1 cellular context compared by ENCODE assay signal in the genomic region with DNA sequence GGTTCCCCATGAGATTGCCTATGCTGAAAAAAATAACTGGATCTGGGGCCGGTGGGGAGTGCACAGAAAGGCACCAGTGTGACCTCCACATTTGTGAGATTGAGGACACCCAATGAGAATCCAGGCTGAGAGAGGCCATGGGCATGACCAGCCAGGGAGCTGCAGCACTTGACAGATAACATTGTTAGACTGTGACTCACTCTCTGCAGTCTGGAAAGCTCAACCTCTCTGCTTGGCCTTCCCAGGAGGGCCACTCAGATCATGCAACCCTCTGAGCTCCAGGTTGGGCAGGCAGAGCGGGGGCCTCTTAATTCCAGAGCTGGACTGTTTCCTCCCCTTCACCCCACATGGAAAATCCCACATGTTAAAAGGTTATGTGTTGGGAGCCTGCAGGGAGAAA.
A peak's percentile ranks its signal among the peaks of the same experiment; 100 is the strongest.
TF ChIP-seq lines count a peak whose summit lies in the region.

No MANE protein-coding gene starts in this region.

TF ChIP-seq in K562, 482 proteins besides CTCF, POLR2A, EP300 and RAD21 (continued from another document):
- TF ChIP-seq, protein P1, sequence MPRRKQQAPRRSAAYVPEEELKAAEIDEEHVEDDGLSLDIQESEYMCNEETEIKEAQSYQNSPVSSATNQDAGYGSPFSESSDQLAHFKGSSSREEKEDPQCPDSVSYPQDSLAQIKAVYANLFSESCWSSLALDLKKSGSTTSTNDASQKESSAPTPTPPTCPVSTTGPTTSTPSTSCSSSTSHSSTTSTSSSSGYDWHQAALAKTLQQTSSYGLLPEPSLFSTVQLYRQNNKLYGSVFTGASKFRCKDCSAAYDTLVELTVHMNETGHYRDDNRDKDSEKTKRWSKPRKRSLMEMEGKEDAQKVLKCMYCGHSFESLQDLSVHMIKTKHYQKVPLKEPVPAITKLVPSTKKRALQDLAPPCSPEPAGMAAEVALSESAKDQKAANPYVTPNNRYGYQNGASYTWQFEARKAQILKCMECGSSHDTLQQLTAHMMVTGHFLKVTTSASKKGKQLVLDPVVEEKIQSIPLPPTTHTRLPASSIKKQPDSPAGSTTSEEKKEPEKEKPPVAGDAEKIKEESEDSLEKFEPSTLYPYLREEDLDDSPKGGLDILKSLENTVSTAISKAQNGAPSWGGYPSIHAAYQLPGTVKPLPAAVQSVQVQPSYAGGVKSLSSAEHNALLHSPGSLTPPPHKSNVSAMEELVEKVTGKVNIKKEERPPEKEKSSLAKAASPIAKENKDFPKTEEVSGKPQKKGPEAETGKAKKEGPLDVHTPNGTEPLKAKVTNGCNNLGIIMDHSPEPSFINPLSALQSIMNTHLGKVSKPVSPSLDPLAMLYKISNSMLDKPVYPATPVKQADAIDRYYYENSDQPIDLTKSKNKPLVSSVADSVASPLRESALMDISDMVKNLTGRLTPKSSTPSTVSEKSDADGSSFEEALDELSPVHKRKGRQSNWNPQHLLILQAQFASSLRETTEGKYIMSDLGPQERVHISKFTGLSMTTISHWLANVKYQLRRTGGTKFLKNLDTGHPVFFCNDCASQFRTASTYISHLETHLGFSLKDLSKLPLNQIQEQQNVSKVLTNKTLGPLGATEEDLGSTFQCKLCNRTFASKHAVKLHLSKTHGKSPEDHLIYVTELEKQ (CRISPR knock-in tag; IDR thresholded peaks at IDR 0.05): no peak
- no peak for TF ChIP-seq LARP7 (IDR thresholded peaks at IDR 0.05)
- peak; percentile 79; the same call in 1 of the 2 replicates for TF ChIP-seq JUN (IDR thresholded peaks at IDR 0.05; ENCODE audit: borderline replicate concordance, low read depth, low read length)
- no peak for TF ChIP-seq JUN (CRISPR knock-in tag; IDR thresholded peaks at IDR 0.05; ENCODE audit: borderline replicate concordance)
- no peak for TF ChIP-seq STAT5B (CRISPR knock-in tag; IDR thresholded peaks at IDR 0.05)
- peak; percentile 62; the same call in 1 of the 2 replicates for TF ChIP-seq SMARCA4 (IDR thresholded peaks at IDR 0.05)
- 0 out of 2 replicates have a peak, but pooled peaks have one; percentile 45 for TF ChIP-seq SMARCE1 (IDR thresholded peaks at IDR 0.05)
- TF ChIP-seq NCOA2 (IDR thresholded peaks at IDR 0.05; ENCODE audit: partially characterized antibody in 2 of 2): no peak
- peak; percentile 86 to 98 for TF ChIP-seq TEAD1 (CRISPR knock-in tag; IDR thresholded peaks at IDR 0.05)
- TF ChIP-seq CEBPB (tag; IDR thresholded peaks at IDR 0.05): no peak
- peak; percentile 95 for TF ChIP-seq JUND (IDR thresholded peaks at IDR 0.05; ENCODE audit: borderline replicate concordance, low read depth, low read length)
- TF ChIP-seq JUND (tag; IDR thresholded peaks at IDR 0.05; ENCODE audit: borderline replicate concordance, low read depth, low read length): peak; percentile 90; the same call in 2 of the 3 replicates
- peak; percentile 86 for TF ChIP-seq TEAD2 (tag; IDR thresholded peaks at IDR 0.05)
- peak; percentile 50; the same call in 1 of the 2 replicates for TF ChIP-seq CBFA2T3 (IDR thresholded peaks at IDR 0.05)
- peak; percentile 54; the same call in 1 of the 2 replicates for TF ChIP-seq ARID1B (IDR thresholded peaks at IDR 0.05)
- TF ChIP-seq NCOR1 (IDR thresholded peaks at IDR 0.05): peak; percentile 67
- TF ChIP-seq SMAD4 (CRISPR knock-in tag; conservative IDR thresholded peaks at IDR 0.05): peak; percentile 98
- TF ChIP-seq CREM (IDR thresholded peaks at IDR 0.05; ENCODE audit: low read depth): 0 out of 2 replicates have a peak, but pooled peaks have one; percentile 31
- TF ChIP-seq, protein P2, sequence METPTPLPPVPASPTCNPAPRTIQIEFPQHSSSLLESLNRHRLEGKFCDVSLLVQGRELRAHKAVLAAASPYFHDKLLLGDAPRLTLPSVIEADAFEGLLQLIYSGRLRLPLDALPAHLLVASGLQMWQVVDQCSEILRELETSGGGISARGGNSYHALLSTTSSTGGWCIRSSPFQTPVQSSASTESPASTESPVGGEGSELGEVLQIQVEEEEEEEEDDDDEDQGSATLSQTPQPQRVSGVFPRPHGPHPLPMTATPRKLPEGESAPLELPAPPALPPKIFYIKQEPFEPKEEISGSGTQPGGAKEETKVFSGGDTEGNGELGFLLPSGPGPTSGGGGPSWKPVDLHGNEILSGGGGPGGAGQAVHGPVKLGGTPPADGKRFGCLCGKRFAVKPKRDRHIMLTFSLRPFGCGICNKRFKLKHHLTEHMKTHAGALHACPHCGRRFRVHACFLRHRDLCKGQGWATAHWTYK (CRISPR knock-in tag; IDR thresholded peaks at IDR 0.05): no peak
- 0 out of 4 replicates have a peak, but pooled peaks of 1 of the 2 experiments have one; percentile 26 for TF ChIP-seq TBL1XR1 (IDR thresholded peaks at IDR 0.05; ENCODE audit: low read length in 2 of 2)
- 0 out of 2 replicates have a peak, but pooled peaks have one; percentile 25 for TF ChIP-seq TCF3 (CRISPR knock-in tag; IDR thresholded peaks at IDR 0.05)
- 0 out of 4 replicates have a peak, but pooled peaks of 1 of the 2 experiments have one; percentile 25 for TF ChIP-seq KDM1A (IDR thresholded peaks at IDR 0.05)
- 0 out of 2 replicates have a peak, but pooled peaks have one; percentile 5 for TF ChIP-seq CBFA2T2 (conservative IDR thresholded peaks at IDR 0.05)
- TF ChIP-seq FOS (IDR thresholded peaks at IDR 0.05; ENCODE audit: extremely low read depth, insufficient read length): peak; percentile 36
- TF ChIP-seq, protein P3, sequence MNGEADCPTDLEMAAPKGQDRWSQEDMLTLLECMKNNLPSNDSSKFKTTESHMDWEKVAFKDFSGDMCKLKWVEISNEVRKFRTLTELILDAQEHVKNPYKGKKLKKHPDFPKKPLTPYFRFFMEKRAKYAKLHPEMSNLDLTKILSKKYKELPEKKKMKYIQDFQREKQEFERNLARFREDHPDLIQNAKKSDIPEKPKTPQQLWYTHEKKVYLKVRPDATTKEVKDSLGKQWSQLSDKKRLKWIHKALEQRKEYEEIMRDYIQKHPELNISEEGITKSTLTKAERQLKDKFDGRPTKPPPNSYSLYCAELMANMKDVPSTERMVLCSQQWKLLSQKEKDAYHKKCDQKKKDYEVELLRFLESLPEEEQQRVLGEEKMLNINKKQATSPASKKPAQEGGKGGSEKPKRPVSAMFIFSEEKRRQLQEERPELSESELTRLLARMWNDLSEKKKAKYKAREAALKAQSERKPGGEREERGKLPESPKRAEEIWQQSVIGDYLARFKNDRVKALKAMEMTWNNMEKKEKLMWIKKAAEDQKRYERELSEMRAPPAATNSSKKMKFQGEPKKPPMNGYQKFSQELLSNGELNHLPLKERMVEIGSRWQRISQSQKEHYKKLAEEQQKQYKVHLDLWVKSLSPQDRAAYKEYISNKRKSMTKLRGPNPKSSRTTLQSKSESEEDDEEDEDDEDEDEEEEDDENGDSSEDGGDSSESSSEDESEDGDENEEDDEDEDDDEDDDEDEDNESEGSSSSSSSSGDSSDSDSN (IDR thresholded peaks at IDR 0.05; ENCODE audit: borderline replicate concordance in 1 of 2, low read depth in 2 of 2, low read length in 2 of 2): peak in 1 of 2 experiments; percentile 53; a peak in 1 of 4 replicates
- TF ChIP-seq MEIS2 (IDR thresholded peaks at IDR 0.05; ENCODE audit: partially characterized antibody): peak; percentile 8
- TF ChIP-seq HNRNPUL1 (IDR thresholded peaks at IDR 0.05; ENCODE audit: low read length): no peak
- peak; percentile 67 for TF ChIP-seq DPF2 (IDR thresholded peaks at IDR 0.05)
- peak; percentile 76 for TF ChIP-seq TEAD4 (IDR thresholded peaks at IDR 0.05; ENCODE audit: low read length)
- peak; percentile 72; the same call in 1 of the 2 replicates for TF ChIP-seq TEAD4 (CRISPR knock-in tag; IDR thresholded peaks at IDR 0.05; ENCODE audit: borderline replicate concordance)
